20 cellular contexts compared by ENCODE assay signal in the genomic region with DNA sequence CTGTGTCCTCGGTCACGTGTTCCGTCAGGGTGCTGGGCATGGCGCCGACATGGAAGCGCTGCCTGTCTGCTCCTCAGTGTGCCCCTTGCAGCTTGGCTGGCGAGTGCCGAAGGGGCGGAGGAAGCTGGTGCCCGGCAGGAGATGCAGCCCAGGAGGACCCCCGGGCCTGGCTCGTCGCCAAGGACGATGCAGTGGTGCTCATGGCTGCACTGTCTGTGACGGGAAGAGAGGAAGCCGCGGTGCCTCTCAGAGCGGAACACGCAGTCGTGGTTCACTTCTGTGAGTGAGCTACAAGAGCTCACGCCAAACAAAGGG. TPM values are rescaled to one million over a fixed set of nuclear protein-coding genes. Genes with fewer than 3 reads are reported as not detected.
DNase-seq lines count a peak whose midpoint lies in the region; ATAC-seq and TF ChIP-seq lines count a peak whose summit lies in the region.
"Had no signal": no experiment of that assay in that cellular context is flagged by ENCODE, and none has a peak within 500 bp of the region (broad histone marks: within the 10 kb centered on the region; RNA-seq: fewer than 3 reads in every experiment).

No MANE protein-coding gene starts in this region.

- H2AFZ ChIP-seq in SK-N-SH (ENCODE audit: low read depth), result no peak overlapping the region
- H2AFZ ChIP-seq: PC-9 had no signal

- CTCF ChIA-PET in SK-N-SH (lab: Yijun Ruan, JAX), result no interaction called here

- DNase-seq in SK-N-SH (peak; percentile 51), DMS79 (lab: John Stamatoyannopoulos, UW) (peak; percentile 40), left ventricle myocardium superior (peak; percentile 37), ovary (peak; percentile 15 to 43 (median 34)), T-helper 2 cell (no peak), HuH-7.5 (ENCODE audit: low spot score) (no peak)
- DNase-seq: activated CD4-positive, alpha-beta memory T cell treated with anti-CD3 and anti-CD28 coated beads for 36 hours; esophagus squamous epithelium; MG63; NCI-H146; PC-9 had no signal

- peaks cover 55% of the 10 kb centered on the region for H3K27me3 ChIP-seq in SK-N-SH (ENCODE audit: insufficient read depth)
- H3K27me3 ChIP-seq in ovary, result no peaks in the 10 kb centered on the region
- H3K27me3 ChIP-seq: MG63 had no signal

- no peaks in the 10 kb centered on the region for H3K9me2 ChIP-seq in SK-N-SH

- H3K4me1 ChIP-seq in SK-N-SH (ENCODE audit: control insufficient read depth in 1 of 2, insufficient read depth in 2 of 2, low read depth in 1 of 2, low read length in 1 of 2), result peaks cover 0 to 14% of the 10 kb centered on the region in 2 experiments; a peak in 2 of 4 replicates
- peaks cover 7% of the 10 kb centered on the region for H3K4me1 ChIP-seq in ovary (ENCODE audit: insufficient read depth)

- TF ChIP-seq RAD21 in SK-N-SH (IDR thresholded peaks at IDR 0.05; ENCODE audit: low read length), result no peak

- H3K36me3 ChIP-seq in SK-N-SH (replicated peaks in 1 of 2; ENCODE audit: control insufficient read depth in 1 of 2, insufficient read depth in 2 of 2, low read length in 1 of 2) (no peaks in the 10 kb centered on the region), ovary (no peaks in the 10 kb centered on the region)
- H3K36me3 ChIP-seq: esophagus squamous epithelium, MG63, neutrophil, SJSA1, WERI-Rb-1 had no signal

- TF ChIP-seq EP300 in SK-N-SH (IDR thresholded peaks at IDR 0.05; ENCODE audit: borderline replicate concordance in 1 of 2, low read depth in 1 of 2, low read length in 1 of 2), result no peak
- TF ChIP-seq EP300 in ovary (IDR thresholded peaks at IDR 0.05), result no peak

- TF ChIP-seq CTCF in SK-N-SH (IDR thresholded peaks at IDR 0.05) (no peak), ovary (IDR thresholded peaks at IDR 0.05) (no peak)

- peaks cover 17% of the 10 kb centered on the region for H3F3A ChIP-seq in SK-N-SH (replicated peaks; ENCODE audit: insufficient read depth)

- H3K4me3 ChIP-seq in SK-N-SH (ENCODE audit: low read depth in 2 of 2, low read length in 1 of 2), result no peak overlapping the region
- H3K4me3 ChIP-seq in ovary, result no peak overlapping the region
- H3K4me3 ChIP-seq: esophagus squamous epithelium, MG63, PC-9, SJSA1 had no signal

- H3K9me3 ChIP-seq in SK-N-SH (no peaks in the 10 kb centered on the region), ovary (no peaks in the 10 kb centered on the region)
- H3K9me3 ChIP-seq: esophagus squamous epithelium, MG63, neutrophil, SJSA1 had no signal

- no peaks in the 10 kb centered on the region for H3K79me2 ChIP-seq in SK-N-SH (ENCODE audit: insufficient read depth)

- TF ChIP-seq POLR2A in ovary (IDR thresholded peaks at IDR 0.05), result no peak

- no peak overlapping the region for H3K4me2 ChIP-seq in SK-N-SH
- H3K4me2 ChIP-seq: PC-9 had no signal

- 15% methylated on average over 14 of the region's 21 CpGs for WGBS in SK-N-SH (ENCODE audit: low lambda C conversion rate)
- WGBS in ovary, 3 donors, result 78 to 83% (median 81%) methylated on average over 21 of the region's 21 CpGs

- H3K9ac ChIP-seq in SK-N-SH, result no peak overlapping the region

- H3K27ac ChIP-seq in SK-N-SH (ENCODE audit: low read depth in 2 of 2, low read length in 1 of 2), result no peak overlapping the region
- no peak overlapping the region for H3K27ac ChIP-seq in ovary
- H3K27ac ChIP-seq: esophagus squamous epithelium, HL-60, neutrophil, PC-9, SJSA1, WERI-Rb-1 had no signal

- intact Hi-C loops in left ventricle myocardium superior (cut with micrococcal nuclease), result no loop called here
- intact Hi-C loops in ovary (cut with DNase I), result no loop called here

- H4K20me1 ChIP-seq in SK-N-SH (ENCODE audit: insufficient read depth), result no peaks in the 10 kb centered on the region

- ATAC-seq in SK-N-SH treated with all-trans-retinoic acid at 6 μM for 48 hours (no peak), left ventricle myocardium superior (no peak), GM18873 (IDR thresholded peaks at IDR 0.05; ENCODE audit: low FRiP score, unreplicated experiment) (no peak)
- ATAC-seq: effector memory CD8-positive, alpha-beta T cell; T-helper 17 cell had no signal

- POLR2A ChIA-PET in SK-N-SH (lab: Yijun Ruan, JAX), result no interaction called here

TF ChIP-seq in SK-N-SH, 30 proteins besides CTCF, POLR2A, EP300 and RAD21:
- TF ChIP-seq, protein P1, sequence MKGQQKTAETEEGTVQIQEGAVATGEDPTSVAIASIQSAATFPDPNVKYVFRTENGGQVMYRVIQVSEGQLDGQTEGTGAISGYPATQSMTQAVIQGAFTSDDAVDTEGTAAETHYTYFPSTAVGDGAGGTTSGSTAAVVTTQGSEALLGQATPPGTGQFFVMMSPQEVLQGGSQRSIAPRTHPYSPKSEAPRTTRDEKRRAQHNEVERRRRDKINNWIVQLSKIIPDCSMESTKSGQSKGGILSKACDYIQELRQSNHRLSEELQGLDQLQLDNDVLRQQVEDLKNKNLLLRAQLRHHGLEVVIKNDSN (IDR thresholded peaks at IDR 0.05; ENCODE audit: borderline replicate concordance, low read depth), result peak; percentile 46; the same call in 1 of the 2 replicates
- TF ChIP-seq JUND (IDR thresholded peaks at IDR 0.05), result no peak
TF ChIP-seq in SK-N-SH: peak in this region for 1.

TF ChIP-seq in SK-N-SH treated with all-trans-retinoic acid at 6 μM for 48 hours, 23 proteins besides CTCF, POLR2A, EP300 and RAD21 (continues in another document):
- TF ChIP-seq ZC3H10 (CRISPR knock-in tag; IDR thresholded peaks at IDR 0.05) (no peak), ARNTL (CRISPR knock-in tag; IDR thresholded peaks at IDR 0.05; ENCODE audit: borderline replicate concordance, low read depth) (no peak), PPARA (CRISPR knock-in tag; IDR thresholded peaks at IDR 0.05; ENCODE audit: borderline replicate concordance) (no peak), ESRRG (CRISPR knock-in tag; IDR thresholded peaks at IDR 0.05) (no peak), BACH2 (CRISPR knock-in tag; IDR thresholded peaks at IDR 0.05; ENCODE audit: borderline replicate concordance) (no peak), SNAI2 (CRISPR knock-in tag; IDR thresholded peaks at IDR 0.05) (no peak), RARB (CRISPR knock-in tag; IDR thresholded peaks at IDR 0.05) (no peak), OSR1 (CRISPR knock-in tag; IDR thresholded peaks at IDR 0.05) (no peak)
- TF ChIP-seq, protein P2, sequence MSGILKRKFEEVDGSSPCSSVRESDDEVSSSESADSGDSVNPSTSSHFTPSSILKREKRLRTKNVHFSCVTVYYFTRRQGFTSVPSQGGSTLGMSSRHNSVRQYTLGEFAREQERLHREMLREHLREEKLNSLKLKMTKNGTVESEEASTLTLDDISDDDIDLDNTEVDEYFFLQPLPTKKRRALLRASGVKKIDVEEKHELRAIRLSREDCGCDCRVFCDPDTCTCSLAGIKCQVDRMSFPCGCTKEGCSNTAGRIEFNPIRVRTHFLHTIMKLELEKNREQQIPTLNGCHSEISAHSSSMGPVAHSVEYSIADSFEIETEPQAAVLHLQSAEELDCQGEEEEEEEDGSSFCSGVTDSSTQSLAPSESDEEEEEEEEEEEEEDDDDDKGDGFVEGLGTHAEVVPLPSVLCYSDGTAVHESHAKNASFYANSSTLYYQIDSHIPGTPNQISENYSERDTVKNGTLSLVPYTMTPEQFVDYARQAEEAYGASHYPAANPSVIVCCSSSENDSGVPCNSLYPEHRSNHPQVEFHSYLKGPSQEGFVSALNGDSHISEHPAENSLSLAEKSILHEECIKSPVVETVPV (CRISPR knock-in tag; IDR thresholded peaks at IDR 0.05), result no peak
- TF ChIP-seq, protein P3, sequence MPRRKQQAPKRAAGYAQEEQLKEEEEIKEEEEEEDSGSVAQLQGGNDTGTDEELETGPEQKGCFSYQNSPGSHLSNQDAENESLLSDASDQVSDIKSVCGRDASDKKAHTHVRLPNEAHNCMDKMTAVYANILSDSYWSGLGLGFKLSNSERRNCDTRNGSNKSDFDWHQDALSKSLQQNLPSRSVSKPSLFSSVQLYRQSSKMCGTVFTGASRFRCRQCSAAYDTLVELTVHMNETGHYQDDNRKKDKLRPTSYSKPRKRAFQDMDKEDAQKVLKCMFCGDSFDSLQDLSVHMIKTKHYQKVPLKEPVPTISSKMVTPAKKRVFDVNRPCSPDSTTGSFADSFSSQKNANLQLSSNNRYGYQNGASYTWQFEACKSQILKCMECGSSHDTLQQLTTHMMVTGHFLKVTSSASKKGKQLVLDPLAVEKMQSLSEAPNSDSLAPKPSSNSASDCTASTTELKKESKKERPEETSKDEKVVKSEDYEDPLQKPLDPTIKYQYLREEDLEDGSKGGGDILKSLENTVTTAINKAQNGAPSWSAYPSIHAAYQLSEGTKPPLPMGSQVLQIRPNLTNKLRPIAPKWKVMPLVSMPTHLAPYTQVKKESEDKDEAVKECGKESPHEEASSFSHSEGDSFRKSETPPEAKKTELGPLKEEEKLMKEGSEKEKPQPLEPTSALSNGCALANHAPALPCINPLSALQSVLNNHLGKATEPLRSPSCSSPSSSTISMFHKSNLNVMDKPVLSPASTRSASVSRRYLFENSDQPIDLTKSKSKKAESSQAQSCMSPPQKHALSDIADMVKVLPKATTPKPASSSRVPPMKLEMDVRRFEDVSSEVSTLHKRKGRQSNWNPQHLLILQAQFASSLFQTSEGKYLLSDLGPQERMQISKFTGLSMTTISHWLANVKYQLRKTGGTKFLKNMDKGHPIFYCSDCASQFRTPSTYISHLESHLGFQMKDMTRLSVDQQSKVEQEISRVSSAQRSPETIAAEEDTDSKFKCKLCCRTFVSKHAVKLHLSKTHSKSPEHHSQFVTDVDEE (CRISPR knock-in tag; IDR thresholded peaks at IDR 0.05), result no peak

RNA-seq across cellular contexts. Expression of a gene that starts 38.1 kb away (rescaled TPM):
- polyA plus RNA-seq in SK-N-SH (2012; rRNA removed), result 18.9 and 22.5 TPM in 2 replicates
- 11.5 and 26.0 TPM in 2 replicates for polyA plus RNA-seq in SK-N-SH (2012; cell fraction: cytosol; rRNA removed)
- 32.3 and 42.1 TPM in 2 replicates for polyA plus RNA-seq in SK-N-SH (2012; cell fraction: nucleus; rRNA removed)
- 26.6 TPM for total RNA-seq in left ventricle myocardium superior
- 10 to 100 TPM; 23.4 to 59.1 (median 40.2) TPM for total RNA-seq in ovary
- 10 to 100 TPM; 29.5 to 29.6 TPM for polyA plus RNA-seq in ovary

RNA-seq across cellular contexts. Expression of a gene that starts 56.3 kb away (rescaled TPM):
- polyA plus RNA-seq in SK-N-SH (2012; rRNA removed) (0.05 and 0.08 TPM in 2 replicates), ovary (under 1 TPM; 0.28 to 0.36 TPM)
- 0.04 and 0.13 TPM in 2 replicates for polyA plus RNA-seq in SK-N-SH (2012; cell fraction: cytosol; rRNA removed)
- polyA plus RNA-seq in SK-N-SH (2012; cell fraction: nucleus; rRNA removed), result 0.48 and 0.63 TPM in 2 replicates
- total RNA-seq in left ventricle myocardium superior (not detected), ovary (1 to 10 TPM in 1 of 7 donors, under 1 TPM in 5, not detected in 1; 0.10 to 1.1 (median 0.21) TPM)
- total RNA-seq: activated CD4-positive, alpha-beta memory T cell treated with anti-CD3 and anti-CD28 coated beads for 36 hours; esophagus squamous epithelium; SJSA1 had no signal
- polyA plus RNA-seq: BJ had no signal

Comparison
In these comparisons a context has a peak if more than half of its experiments do, and no peak if none do; other contexts are left out.
1. DNase-seq: peak in SK-N-SH (single experiment), DMS79 (single experiment), left ventricle myocardium superior (single experiment) and ovary (5 of 5); none in T-helper 2 cell (0 of 5) and HuH-7.5 (single experiment).